1 cellular context compared by ENCODE assay signal in genomic region chr10:119539359-119539651, GRCh38.
TF ChIP-seq lines count a peak whose summit lies in the region.

No MANE protein-coding gene starts in this region.

TF ChIP-seq in K562, 482 proteins besides CTCF, POLR2A, EP300 and RAD21 (continued from another document):
- TF ChIP-seq E2F4 (CRISPR knock-in tag; IDR thresholded peaks at IDR 0.05; ENCODE audit: low read depth), result no peak
- no peak for TF ChIP-seq HMBOX1 (IDR thresholded peaks at IDR 0.05)
- no peak for TF ChIP-seq HMGXB4 (CRISPR knock-in tag; IDR thresholded peaks at IDR 0.05)
- no peak for TF ChIP-seq SMAD4 (CRISPR knock-in tag; conservative IDR thresholded peaks at IDR 0.05)
- no peak for TF ChIP-seq ZBTB43 (CRISPR knock-in tag; IDR thresholded peaks at IDR 0.05)
- no peak for TF ChIP-seq MECOM (CRISPR knock-in tag; IDR thresholded peaks at IDR 0.05)
- no peak for TF ChIP-seq MCM7 (IDR thresholded peaks at IDR 0.05)
- no peak for TF ChIP-seq ZFP30 (CRISPR knock-in tag; IDR thresholded peaks at IDR 0.05; ENCODE audit: borderline replicate concordance)
- no peak for TF ChIP-seq ZNF75A (CRISPR knock-in tag; IDR thresholded peaks at IDR 0.05)
